8 cellular contexts compared by ENCODE assay signal in the genomic region with DNA sequence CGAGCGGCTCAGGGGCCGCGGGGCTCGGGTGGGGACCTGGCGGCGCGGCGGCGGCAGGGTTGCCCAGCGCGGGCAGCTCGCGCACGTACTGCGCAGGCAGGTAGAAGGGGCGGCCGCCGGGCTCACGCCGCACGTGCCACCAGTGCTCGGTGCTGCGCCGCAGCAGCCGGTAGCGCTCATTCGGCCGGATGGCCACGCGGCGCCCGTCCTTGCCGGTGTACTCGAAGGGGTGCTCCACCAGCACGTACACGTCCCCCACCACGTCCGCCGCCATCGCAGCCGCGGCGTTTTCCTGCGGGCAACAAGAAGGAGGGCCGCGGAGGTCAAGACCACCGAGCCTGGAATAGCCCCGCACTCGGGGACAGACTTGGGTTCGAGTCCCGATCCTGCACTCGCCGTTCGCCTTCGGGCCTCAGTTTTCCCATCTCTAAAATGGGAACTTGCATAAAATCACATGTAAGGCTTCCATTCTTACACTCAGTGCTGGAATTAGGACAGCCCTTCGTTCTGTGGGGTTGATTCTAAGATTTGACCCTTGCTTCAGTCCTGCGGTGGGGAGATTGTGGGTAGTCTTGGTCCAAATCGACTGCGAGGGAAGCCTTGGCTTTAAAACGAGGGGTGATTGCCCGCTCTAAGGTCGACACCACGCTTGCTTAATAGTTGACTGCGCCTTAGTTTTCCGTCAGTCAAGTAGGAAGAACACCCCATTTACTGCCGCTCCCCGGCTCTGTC. TPM values are rescaled to one million over a fixed set of nuclear protein-coding genes. Genes with fewer than 3 reads are reported as not detected.
DNase-seq lines count a peak whose midpoint lies in the region; ATAC-seq, FAIRE-seq and TF ChIP-seq lines count a peak whose summit lies in the region.

No MANE protein-coding gene starts in this region.

- H4K20me1 ChIP-seq in K562 (replicated peaks; ENCODE audit: control insufficient read depth, insufficient read depth, low read length) = no peaks in the 10 kb centered on the region

- POLR2A ChIA-PET in K562 (lab: Yijun Ruan, JAX) = no interaction called here

- TF ChIP-seq CTCF in K562 (IDR thresholded peaks at IDR 0.05 in 2 of 3, conservative IDR thresholded peaks at IDR 0.05 in 1 of 3; ENCODE audit: insufficient read depth in 2 of 3, low read depth in 1 of 3, low read length in 3 of 3) (no peak), left lung (IDR thresholded peaks at IDR 0.05) (no peak), tibial nerve (IDR thresholded peaks at IDR 0.05) (no peak), GM13977 (IDR thresholded peaks at IDR 0.05; ENCODE audit: extremely low read depth, insufficient read depth, missing control alignments) (no peak)

- CTCF ChIA-PET in activated naive CD4-positive, alpha-beta T cell treated with anti-CD3 and anti-CD28 coated beads for 36 hours (lab: Charles Lee) = no interaction called here
- CTCF ChIA-PET in K562 (lab: Yijun Ruan, JAX; ENCODE audit: low intra/inter-chr PET ratio) = no interaction called here

- H3K79me2 ChIP-seq in K562 (ENCODE audit: control insufficient read depth, insufficient read depth, low read length) = no peaks in the 10 kb centered on the region

- no peak overlapping the region for H3K4me3 ChIP-seq in K562
- peak overlapping the region; percentile 56 to 79 for H3K4me3 ChIP-seq in left lung
- peak overlapping the region in 3 of 4 donors; percentile 25 to 59 (median 50) for H3K4me3 ChIP-seq in tibial nerve

- TF ChIP-seq POLR2A in K562 (conservative IDR thresholded peaks at IDR 0.05) = no peak
- no peak for TF ChIP-seq POLR2A in tibial nerve (IDR thresholded peaks at IDR 0.05)

- intact Hi-C loops in activated naive CD4-positive, alpha-beta T cell treated with anti-CD3 and anti-CD28 coated beads for 36 hours (cut with micrococcal nuclease) = no loop called here
- intact Hi-C loops in K562 (cut with micrococcal nuclease) = no loop called here
- intact Hi-C loops in left lung (cut with DNase I) = no loop called here

- TF ChIP-seq RAD21 in K562 (CRISPR knock-in tag; conservative IDR thresholded peaks at IDR 0.05 in 1 of 2, IDR thresholded peaks at IDR 0.05 in 1 of 2) = no peak

- no peak overlapping the region for H3K27ac Mint-ChIP-seq in activated naive CD4-positive, alpha-beta T cell treated with anti-CD3 and anti-CD28 coated beads for 36 hours

- no peaks in the 10 kb centered on the region for H3K9me3 Mint-ChIP-seq in activated naive CD4-positive, alpha-beta T cell treated with anti-CD3 and anti-CD28 coated beads for 36 hours

- FAIRE-seq in K562 (lab: Jason Lieb, UNC) = no peak

- peaks cover 5% of the 10 kb centered on the region for H3K27me3 Mint-ChIP-seq in activated naive CD4-positive, alpha-beta T cell treated with anti-CD3 and anti-CD28 coated beads for 36 hours (ENCODE audit: low read depth)

- ATAC-seq in K562 = no peak
- no peak for ATAC-seq in left lung

- no peak overlapping the region for H2AFZ ChIP-seq in K562 (ENCODE audit: low read depth, low read length)

- H3K4me3 Mint-ChIP-seq in activated naive CD4-positive, alpha-beta T cell treated with anti-CD3 and anti-CD28 coated beads for 36 hours = peak overlapping the region; percentile 78

- WGBS in K562 (ENCODE audit: insufficient coverage, low coverage, missing lambda C conversion rate) = 79% methylated on average over 28 of the region's 68 CpGs
- 35 to 42% methylated on average over 42 to 47 of the region's 68 CpGs for WGBS in tibial nerve, 2 donors

- H3K4me1 Mint-ChIP-seq in activated naive CD4-positive, alpha-beta T cell treated with anti-CD3 and anti-CD28 coated beads for 36 hours (ENCODE audit: low read depth) = peaks cover 18% of the 10 kb centered on the region

- peaks cover 3 to 48% of the 10 kb centered on the region in 2 experiments for H3K4me1 ChIP-seq in K562 (replicated peaks in 1 of 2; ENCODE audit: control insufficient read depth in 2 of 2, insufficient read depth in 2 of 2, low read length in 2 of 2)
- H3K4me1 ChIP-seq in left lung = peaks cover 30 to 75% of the 10 kb centered on the region in 2 donors
- peaks cover 0 to 57% (median 28%) of the 10 kb centered on the region in 4 donors for H3K4me1 ChIP-seq in tibial nerve

- H3K27me3 ChIP-seq in K562 (ENCODE audit: control insufficient read depth in 2 of 2, insufficient read depth in 2 of 2, low read length in 2 of 2) (no peaks in the 10 kb centered on the region), left lung (peaks cover 0 to 28% of the 10 kb centered on the region in 2 donors), tibial nerve (peaks cover 0 to 53% of the 10 kb centered on the region in 2 donors)

- H3K27ac ChIP-seq in K562 (ENCODE audit: extremely low read depth, low read depth, low read length) (no peak overlapping the region), left lung (peak overlapping the region; percentile 80 to 92), tibial nerve (no peak overlapping the region)

- no peak for DNase-seq in activated naive CD4-positive, alpha-beta T cell treated with anti-CD3 and anti-CD28 coated beads for 36 hours
- no peak for DNase-seq in activated naive CD4-positive, alpha-beta T cell (lab: John Stamatoyannopoulos, UW)
- DNase-seq in K562 (ENCODE audit: extremely low read depth in 1 of 4, low spot score in 3 of 4) (no peak), left lung (peak in 1 of 2 donors; percentile 77), tibial nerve (ENCODE audit: low spot score in 2 of 2) (no peak), GM13977 (ENCODE audit: low spot score) (no peak), KBM-7 (no peak), T1000 (lab: John Stamatoyannopoulos, UW) (no peak)

- H3K36me3 ChIP-seq in K562 (ENCODE audit: control insufficient read depth, insufficient read depth, low read length) (no peaks in the 10 kb centered on the region), left lung (peaks cover 0 to 19% of the 10 kb centered on the region in 2 donors), tibial nerve (peaks cover 0 to 18% (median 0%) of the 10 kb centered on the region in 3 donors)

- TF ChIP-seq EP300 in K562 (IDR thresholded peaks at IDR 0.05; ENCODE audit: low read length) (no peak), tibial nerve (IDR thresholded peaks at IDR 0.05) (no peak)

- H3K9me3 ChIP-seq in K562 (replicated peaks; ENCODE audit: control insufficient read depth, insufficient read depth, low read depth, low read length) (no peaks in the 10 kb centered on the region), left lung (no peaks in the 10 kb centered on the region), tibial nerve (no peaks in the 10 kb centered on the region)

- H3K9ac ChIP-seq in K562 (ENCODE audit: insufficient read depth in 1 of 2, low read depth in 2 of 2, low read length in 2 of 2) = no peak overlapping the region

- in situ Hi-C loops in K562 (cut with MboI) (loop anchor here (25.0 kb wide), 1 partner anchor 1082 kb away; the partner anchor contains the start of gene LRRC37A2), GM13977 (cut with MboI; ENCODE audit: low pct_unique_long_range_greater_than_20kb, low sequenced_read_pairs, unreplicated experiment) (no loop called here), KBM-7 (cut with MboI; ENCODE audit: low pct_unique_long_range_greater_than_20kb, low sequenced_read_pairs) (no loop called here)

- BruUV-seq in K562 (replicated peaks; lab: Mats Ljungman, UMichigan) = no TSS peak

- no peaks in the 10 kb centered on the region for H3K9me1 ChIP-seq in K562 (ENCODE audit: control insufficient read depth, insufficient read depth, low read length)

- no peak overlapping the region for H3K4me2 ChIP-seq in K562 (ENCODE audit: insufficient read depth, low read length)

- H3K36me3 Mint-ChIP-seq in activated naive CD4-positive, alpha-beta T cell treated with anti-CD3 and anti-CD28 coated beads for 36 hours (ENCODE audit: low read depth) = no peaks in the 10 kb centered on the region

TF ChIP-seq in K562, 482 proteins besides CTCF, POLR2A, EP300 and RAD21 (continues in another document):
- TF ChIP-seq ZNF282 (CRISPR knock-in tag; IDR thresholded peaks at IDR 0.05) (no peak), ETV6 (IDR thresholded peaks at IDR 0.05; ENCODE audit: borderline replicate concordance in 1 of 2, low read depth in 2 of 2, low read length in 1 of 2) (no peak), ETV6 (CRISPR knock-in tag; IDR thresholded peaks at IDR 0.05; ENCODE audit: borderline replicate concordance) (no peak), SMARCA5 (IDR thresholded peaks at IDR 0.05) (peak; percentile 79), EHMT2 (IDR thresholded peaks at IDR 0.05) (no peak), CBX3 (IDR thresholded peaks at IDR 0.05; ENCODE audit: borderline replicate concordance in 1 of 2, low read length in 2 of 2) (0 out of 3 replicates have a peak, but pooled peaks of 1 of the 2 experiments have one; percentile 56)
- TF ChIP-seq, protein P1, sequence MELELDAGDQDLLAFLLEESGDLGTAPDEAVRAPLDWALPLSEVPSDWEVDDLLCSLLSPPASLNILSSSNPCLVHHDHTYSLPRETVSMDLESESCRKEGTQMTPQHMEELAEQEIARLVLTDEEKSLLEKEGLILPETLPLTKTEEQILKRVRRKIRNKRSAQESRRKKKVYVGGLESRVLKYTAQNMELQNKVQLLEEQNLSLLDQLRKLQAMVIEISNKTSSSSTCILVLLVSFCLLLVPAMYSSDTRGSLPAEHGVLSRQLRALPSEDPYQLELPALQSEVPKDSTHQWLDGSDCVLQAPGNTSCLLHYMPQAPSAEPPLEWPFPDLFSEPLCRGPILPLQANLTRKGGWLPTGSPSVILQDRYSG (tag; conservative IDR thresholded peaks at IDR 0.05; ENCODE audit: low read depth) = no peak

RNA-seq across cellular contexts. Expression of gene ARHGAP27, which starts 2.5 kb away (rescaled TPM):
- 10 to 100 TPM; 39.5 to 41.3 TPM for total RNA-seq in activated naive CD4-positive, alpha-beta T cell treated with anti-CD3 and anti-CD28 coated beads for 36 hours
- total RNA-seq in K562 (2011; cell fraction: chromatin; rRNA removed; ENCODE audit: low replicate concordance) = 9.9 and 43.4 TPM in 2 replicates
- 15.5 and 24.8 TPM in 2 replicates for total RNA-seq in K562 (2011; cell fraction: nucleolus; rRNA removed)
- 11.3 and 12.3 TPM in 2 replicates for total RNA-seq in K562 (2011; cell fraction: nucleoplasm; rRNA removed)
- total RNA-seq in K562 (2014; rRNA removed) (2.7 and 3.4 TPM in 2 replicates), K562 (2014; rRNA removed; fragmentation: Illumina TruSeq; extraction: Trizol) (0.64 and 1.1 TPM in 2 replicates), K562 (2015; rRNA removed; fragmentation: Illumina TruSeq; extraction: Trizol) (1.2 and 2.1 TPM in 2 replicates), K562 (2021) (3.0 and 3.7 TPM in 2 replicates), left lung (10 to 100 TPM; 62.4 to 80.6 TPM), tibial nerve (10 to 100 TPM; 18.4 to 36.3 (median 22.5) TPM)
- polyA plus RNA-seq in K562 (2011; rRNA removed) (4.6 and 6.0 TPM in 2 replicates), K562 (2014; fragmentation: Illumina TruSeq; extraction: Trizol) (1.8 and 1.9 TPM in 2 replicates), K562 (2014; fragmentation: Nextera tagmentation; extraction: Ambion mirVana) (under 1 TPM; 0.04 to 0.06 TPM), K562 (2014; rRNA removed) (2.9 and 3.8 TPM in 2 replicates)
- polyA plus RNA-seq in K562 (2011; cell fraction: cytosol; rRNA removed) = 3.5 and 9.2 TPM in 2 replicates
- 43.0 and 76.4 TPM in 2 replicates for polyA plus RNA-seq in K562 (2011; cell fraction: nucleus; rRNA removed)
- 1.8 and 4.2 TPM in 2 replicates for polyA plus RNA-seq in K562 (2012)
- 2.3 and 2.8 TPM in 2 replicates for polyA minus RNA-seq in K562 (2011; rRNA and poly(A)+ RNA removed)
- polyA minus RNA-seq in K562 (2011; cell fraction: cytosol; rRNA and poly(A)+ RNA removed) = 3.5 and 3.8 TPM in 2 replicates
- polyA minus RNA-seq in K562 (2011; cell fraction: nucleus; rRNA and poly(A)+ RNA removed) = 10.3 and 16.0 TPM in 2 replicates

Comparison
In these comparisons a context has a peak if more than half of its experiments do, and no peak if none do; other contexts are left out.
1. H3K27ac ChIP-seq: peak in left lung (2 of 2); none in K562 (single experiment) and tibial nerve (0 of 4).